ENCODE assay signal across 16 cellular contexts in genomic region chr10:125132331-125132730, GRCh38.
"Had no signal": no experiment of that assay in that cellular context is flagged by ENCODE, and none has a peak within 500 bp of the region (broad histone marks: within the 10 kb centered on the region; RNA-seq: fewer than 3 reads in every experiment).

No MANE protein-coding gene starts in this region.

- H3K4me3 ChIP-seq: heart left ventricle, tibial artery had no signal

- H3K36me3 Mint-ChIP-seq: stimulated activated naive B cell treated with anti-CD40 and anti-IgM and Interleukin-4, amounts not matched to agents 10 μg/mL and 1 μg/mL and 100 μg/mL, for 72 hours had no signal

- DNase-seq: activated naive CD4-positive, alpha-beta T cell treated with Interleukin-2 at 50 U/mL for 16 hours; anterior cingulate cortex; brain microvascular endothelial cell; cortex of kidney; effector memory CD4-positive, alpha-beta T cell; heart left ventricle; naive B cell; retina; stimulated activated CD4-positive, alpha-beta T cell treated with anti-CD3 and anti-CD28 coated beads, Interleukin-15, amount 100 ng/mL, for 24 hours; stimulated activated CD4-positive, alpha-beta T cell treated with anti-CD3 and anti-CD28 coated beads, Interleukin-4, amount 100 ng/mL, for 1 hour; stimulated activated naive B cell treated with anti-CD40 and anti-IgM and Interleukin-4, amounts not matched to agents 10 μg/mL and 1 μg/mL and 100 μg/mL, for 72 hours had no signal

- H3K4me1 Mint-ChIP-seq: central memory CD8-positive, alpha-beta T cell; naive B cell; stimulated activated naive B cell treated with anti-CD40 and anti-IgM and Interleukin-4, amounts not matched to agents 10 μg/mL and 1 μg/mL and 100 μg/mL, for 72 hours had no signal

- ATAC-seq: activated CD4-positive, CD25-positive, alpha-beta regulatory T cell treated with anti-CD3 and anti-CD28 coated beads, Interleukin-2, amount 50 U/mL, for 24 hours; heart left ventricle; stimulated activated naive B cell treated with anti-CD40 and anti-IgM and Interleukin-4, amounts not matched to agents 10 μg/mL and 1 μg/mL and 100 μg/mL, for 72 hours had no signal

- H3K9me3 Mint-ChIP-seq: activated T-helper 1 cell treated with anti-CD3 and anti-CD28 coated beads, Interleukin-12 subunit alpha, Interleukin-12 subunit beta, Interleukin-2, Interleukin-4 antibody, amounts not matched to agents 30 ng/mL and 10 ng/mL and 1 ng/mL, durations not matched to agents 14 hours and 24 hours and 36 hours; central memory CD8-positive, alpha-beta T cell; mesothelial cell of epicardium had no signal

- H3K27me3 ChIP-seq: brain microvascular endothelial cell, heart left ventricle, tibial artery had no signal

- H3K4me3 Mint-ChIP-seq: activated T-helper 1 cell treated with anti-CD3 and anti-CD28 coated beads, Interleukin-12 subunit alpha, Interleukin-12 subunit beta, Interleukin-2, Interleukin-4 antibody, amounts not matched to agents 30 ng/mL and 10 ng/mL and 1 ng/mL, durations not matched to agents 14 hours and 24 hours and 36 hours; central memory CD8-positive, alpha-beta T cell; mesothelial cell of epicardium; naive B cell; stimulated activated naive B cell treated with anti-CD40 and anti-IgM and Interleukin-4, amounts not matched to agents 10 μg/mL and 1 μg/mL and 100 μg/mL, for 72 hours had no signal

- H3K27ac Mint-ChIP-seq: activated T-helper 1 cell treated with anti-CD3 and anti-CD28 coated beads, Interleukin-12 subunit alpha, Interleukin-12 subunit beta, Interleukin-2, Interleukin-4 antibody, amounts not matched to agents 30 ng/mL and 10 ng/mL and 1 ng/mL, durations not matched to agents 14 hours and 24 hours and 36 hours; mesothelial cell of epicardium; stimulated activated naive B cell treated with anti-CD40 and anti-IgM and Interleukin-4, amounts not matched to agents 10 μg/mL and 1 μg/mL and 100 μg/mL, for 72 hours had no signal

- H3K27ac ChIP-seq: brain microvascular endothelial cell, heart left ventricle, tibial artery had no signal
